Comparison of ENCODE assay signal across 8 cellular contexts in genomic region chr19:16659832-16660708, GRCh38. TPM values are rescaled to one million over a fixed set of nuclear protein-coding genes. Genes with fewer than 3 reads are reported as not detected.
DNase-seq lines count a peak whose midpoint lies in the region; ATAC-seq and TF ChIP-seq lines count a peak whose summit lies in the region.

Gene SMIM7, minus strand, starts transcription at chr19:16660144. Its CDS starts 34 bp downstream, at chr19:16660110.

- POLR2A ChIA-PET in WTC11 (lab: Charles Lee) = interaction anchor here (0.8 to 1.2 kb wide), 2 partner anchors 13 to 27 kb away, joined by 3 to 6 read pairs; no protein-coding TSS in a partner anchor

- H3K27ac ChIP-seq in smooth muscle cell (ENCODE audit: low read depth) = peak within 1 kb of the TSS; percentile 76

- peak within 1 kb of the TSS; percentile 98 for H3K4me3 Mint-ChIP-seq in WTC11

- no peak for TF ChIP-seq CTCF in WTC11 (IDR thresholded peaks at IDR 0.05)
- TF ChIP-seq CTCF in cardiac fibroblast (IDR thresholded peaks at IDR 0.05; ENCODE audit: low read depth, low read length) = no peak
- peak; percentile 0 for TF ChIP-seq CTCF in smooth muscle cell (IDR thresholded peaks at IDR 0.05; ENCODE audit: borderline replicate concordance, insufficient read depth, poor library complexity, severe bottlenecking)

- 1% methylated on average over 56 of the region's 60 CpGs for WGBS in smooth muscle cell (ENCODE audit: low lambda C conversion rate)

- H2AFZ ChIP-seq in smooth muscle cell (ENCODE audit: low read depth) = peak within 1 kb of the TSS; percentile 97

- H3K79me2 ChIP-seq in smooth muscle cell (ENCODE audit: low read depth) = peaks cover 32% of the 10 kb centered on the region

- H3K36me3 ChIP-seq in smooth muscle cell (ENCODE audit: low read depth) = no peaks in the 10 kb centered on the region

- H3K4me1 Mint-ChIP-seq in WTC11 = peaks cover 11% of the 10 kb centered on the region

- H3F3A ChIP-seq in smooth muscle cell (ENCODE audit: low read depth) = no peaks in the 10 kb centered on the region

- no peaks in the 10 kb centered on the region for H3K9me3 ChIP-seq in smooth muscle cell (replicated peaks; ENCODE audit: low read depth)

- peaks cover 8% of the 10 kb centered on the region for H3K4me1 ChIP-seq in smooth muscle cell (ENCODE audit: low read depth)

- DNase-seq in AG08396 (ENCODE audit: low spot score) = peak; percentile 99
- peak; percentile 97 for DNase-seq in NCI-H226
- peak; percentile 99 for DNase-seq in WTC11 (ENCODE audit: low spot score)
- peak; percentile 99 for DNase-seq in cardiac fibroblast (ENCODE audit: low read depth in 2 of 2)
- peak; percentile 100 for DNase-seq in iPS-NIHi7 (ENCODE audit: extremely low spot score)
- DNase-seq in smooth muscle cell (lab: John Stamatoyannopoulos, UW; ENCODE audit: unreplicated experiment) = peak; percentile 98

- H3K4me3 ChIP-seq in cardiac fibroblast (replicated peaks in 1 of 2; ENCODE audit: low read depth in 2 of 2, low read length in 2 of 2) (peak within 1 kb of the TSS; percentile 83 to 93), smooth muscle cell (peak within 1 kb of the TSS; percentile 66)

- peak; percentile 88 for ATAC-seq in GM18909 (IDR thresholded peaks at IDR 0.05; ENCODE audit: poor library complexity, unreplicated experiment)
- ATAC-seq in HG03175 (IDR thresholded peaks at IDR 0.05; ENCODE audit: unreplicated experiment) = peak; percentile 93
- ATAC-seq in WTC11 = peak; percentile 98

- peak within 1 kb of the TSS; percentile 69 for H3K9ac ChIP-seq in smooth muscle cell (ENCODE audit: low read depth)

- H3K27me3 Mint-ChIP-seq in WTC11 (ENCODE audit: low read depth) = no peaks in the 10 kb centered on the region; the same call in 1 of the 2 replicates

- CTCF ChIA-PET in WTC11 (lab: Charles Lee) = interaction anchor here (0.9 to 1.6 kb wide), 3 partner anchors 32 to 555 kb away, joined by 3 to 7 read pairs (median 3); partner anchors contain the start of genes MED26 and USE1

- no peaks in the 10 kb centered on the region for H3K27me3 ChIP-seq in smooth muscle cell (ENCODE audit: low read depth)

- peak within 1 kb of the TSS; percentile 99 for H3K4me2 ChIP-seq in smooth muscle cell

- H3K36me3 Mint-ChIP-seq in WTC11 = peaks cover 33% of the 10 kb centered on the region

- no peaks in the 10 kb centered on the region for H3K9me3 Mint-ChIP-seq in WTC11

- H3K27ac Mint-ChIP-seq in WTC11 = peak within 1 kb of the TSS; percentile 100

- peaks cover 31% of the 10 kb centered on the region for H4K20me1 ChIP-seq in smooth muscle cell (ENCODE audit: low read depth)

TF ChIP-seq in WTC11, 78 proteins besides CTCF, POLR2A, EP300 and RAD21 (continues in another document):
- TF ChIP-seq, protein P1, sequence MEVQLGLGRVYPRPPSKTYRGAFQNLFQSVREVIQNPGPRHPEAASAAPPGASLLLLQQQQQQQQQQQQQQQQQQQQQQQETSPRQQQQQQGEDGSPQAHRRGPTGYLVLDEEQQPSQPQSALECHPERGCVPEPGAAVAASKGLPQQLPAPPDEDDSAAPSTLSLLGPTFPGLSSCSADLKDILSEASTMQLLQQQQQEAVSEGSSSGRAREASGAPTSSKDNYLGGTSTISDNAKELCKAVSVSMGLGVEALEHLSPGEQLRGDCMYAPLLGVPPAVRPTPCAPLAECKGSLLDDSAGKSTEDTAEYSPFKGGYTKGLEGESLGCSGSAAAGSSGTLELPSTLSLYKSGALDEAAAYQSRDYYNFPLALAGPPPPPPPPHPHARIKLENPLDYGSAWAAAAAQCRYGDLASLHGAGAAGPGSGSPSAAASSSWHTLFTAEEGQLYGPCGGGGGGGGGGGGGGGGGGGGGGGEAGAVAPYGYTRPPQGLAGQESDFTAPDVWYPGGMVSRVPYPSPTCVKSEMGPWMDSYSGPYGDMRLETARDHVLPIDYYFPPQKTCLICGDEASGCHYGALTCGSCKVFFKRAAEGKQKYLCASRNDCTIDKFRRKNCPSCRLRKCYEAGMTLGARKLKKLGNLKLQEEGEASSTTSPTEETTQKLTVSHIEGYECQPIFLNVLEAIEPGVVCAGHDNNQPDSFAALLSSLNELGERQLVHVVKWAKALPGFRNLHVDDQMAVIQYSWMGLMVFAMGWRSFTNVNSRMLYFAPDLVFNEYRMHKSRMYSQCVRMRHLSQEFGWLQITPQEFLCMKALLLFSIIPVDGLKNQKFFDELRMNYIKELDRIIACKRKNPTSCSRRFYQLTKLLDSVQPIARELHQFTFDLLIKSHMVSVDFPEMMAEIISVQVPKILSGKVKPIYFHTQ (CRISPR knock-in tag; IDR thresholded peaks at IDR 0.05) = no peak
- TF ChIP-seq, protein P2, sequence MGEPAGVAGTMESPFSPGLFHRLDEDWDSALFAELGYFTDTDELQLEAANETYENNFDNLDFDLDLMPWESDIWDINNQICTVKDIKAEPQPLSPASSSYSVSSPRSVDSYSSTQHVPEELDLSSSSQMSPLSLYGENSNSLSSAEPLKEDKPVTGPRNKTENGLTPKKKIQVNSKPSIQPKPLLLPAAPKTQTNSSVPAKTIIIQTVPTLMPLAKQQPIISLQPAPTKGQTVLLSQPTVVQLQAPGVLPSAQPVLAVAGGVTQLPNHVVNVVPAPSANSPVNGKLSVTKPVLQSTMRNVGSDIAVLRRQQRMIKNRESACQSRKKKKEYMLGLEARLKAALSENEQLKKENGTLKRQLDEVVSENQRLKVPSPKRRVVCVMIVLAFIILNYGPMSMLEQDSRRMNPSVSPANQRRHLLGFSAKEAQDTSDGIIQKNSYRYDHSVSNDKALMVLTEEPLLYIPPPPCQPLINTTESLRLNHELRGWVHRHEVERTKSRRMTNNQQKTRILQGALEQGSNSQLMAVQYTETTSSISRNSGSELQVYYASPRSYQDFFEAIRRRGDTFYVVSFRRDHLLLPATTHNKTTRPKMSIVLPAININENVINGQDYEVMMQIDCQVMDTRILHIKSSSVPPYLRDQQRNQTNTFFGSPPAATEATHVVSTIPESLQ (CRISPR knock-in tag; IDR thresholded peaks at IDR 0.05) = no peak
- TF ChIP-seq STAT6 (CRISPR knock-in tag; conservative IDR thresholded peaks at IDR 0.05; ENCODE audit: low read depth) (no peak), ZNF219 (CRISPR knock-in tag; IDR thresholded peaks at IDR 0.05; ENCODE audit: borderline replicate concordance) (no peak; the same call in 1 of the 2 replicates), ZNF138 (CRISPR knock-in tag; conservative IDR thresholded peaks at IDR 0.05) (no peak), HMGXB4 (CRISPR knock-in tag; IDR thresholded peaks at IDR 0.05) (0 out of 2 replicates have a peak, but pooled peaks have one; percentile 28), FOXJ3 (CRISPR knock-in tag; IDR thresholded peaks at IDR 0.05; ENCODE audit: borderline replicate concordance) (no peak), ZNF232 (CRISPR knock-in tag; IDR thresholded peaks at IDR 0.05) (peak; percentile 51; the same call in 1 of the 2 replicates), MAX (CRISPR knock-in tag; IDR thresholded peaks at IDR 0.05) (peak; percentile 95; the same call in 1 of the 2 replicates), ETV6 (CRISPR knock-in tag; IDR thresholded peaks at IDR 0.05) (peak; percentile 76; the same call in 1 of the 2 replicates)
- TF ChIP-seq, protein P3, sequence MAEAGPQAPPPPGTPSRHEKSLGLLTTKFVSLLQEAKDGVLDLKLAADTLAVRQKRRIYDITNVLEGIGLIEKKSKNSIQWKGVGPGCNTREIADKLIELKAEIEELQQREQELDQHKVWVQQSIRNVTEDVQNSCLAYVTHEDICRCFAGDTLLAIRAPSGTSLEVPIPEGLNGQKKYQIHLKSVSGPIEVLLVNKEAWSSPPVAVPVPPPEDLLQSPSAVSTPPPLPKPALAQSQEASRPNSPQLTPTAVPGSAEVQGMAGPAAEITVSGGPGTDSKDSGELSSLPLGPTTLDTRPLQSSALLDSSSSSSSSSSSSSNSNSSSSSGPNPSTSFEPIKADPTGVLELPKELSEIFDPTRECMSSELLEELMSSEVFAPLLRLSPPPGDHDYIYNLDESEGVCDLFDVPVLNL (CRISPR knock-in tag; IDR thresholded peaks at IDR 0.05; ENCODE audit: borderline replicate concordance, low read depth) = no peak

RNA-seq across cellular contexts. Expression of gene SMIM7, which starts in this region (rescaled TPM):
- total RNA-seq in WTC11 (2021) = 54.3 to 55.9 TPM (median 55.6 TPM) in 3 replicates
- total RNA-seq in smooth muscle cell = 78.1 and 109 TPM in 2 replicates
- 64.4 and 84.9 TPM in 2 replicates for polyA plus RNA-seq in smooth muscle cell

Comparison
In these comparisons a context has a peak if more than half of its experiments do, and no peak if none do; other contexts are left out.
1. Peak in every context shown above with its lines: DNase-seq, ATAC-seq, H3K4me3 ChIP-seq and H3K27ac ChIP-seq.